In genomic region chr5:5626412-5626811, GRCh38 we compare ENCODE assay signal across 20 cellular contexts.
A peak's percentile ranks its signal among the peaks of the same experiment; 100 is the strongest.
DNase-seq lines count a peak whose midpoint lies in the region; ATAC-seq and TF ChIP-seq lines count a peak whose summit lies in the region.
"Had no signal": no experiment of that assay in that cellular context is flagged by ENCODE, and none has a peak within 500 bp of the region (broad histone marks: within the 10 kb centered on the region; RNA-seq: fewer than 3 reads in every experiment).

No MANE protein-coding gene starts in this region.

- 78% methylated on average over 1 of the region's 1 CpG for WGBS in right cardiac atrium

- DNase-seq in NCI-H345 (lab: John Stamatoyannopoulos, UW) = peak; percentile 6
- no peak for DNase-seq in NCI-H345 treated with DMSO at 0.1 percent for 48 hours (lab: John Stamatoyannopoulos, UW; ENCODE audit: unreplicated experiment)
- no peak for DNase-seq in Right ventricle myocardium superior
- no peak for DNase-seq in right cardiac atrium
- DNase-seq in left ventricle myocardium superior = no peak
- DNase-seq in left cardiac atrium = no peak
- peak in 1 of 2 donors; percentile 40 for DNase-seq in gastrocnemius medialis
- DNase-seq in stimulated activated naive CD8-positive, alpha-beta T cell treated with anti-CD3 and anti-CD28 coated beads, Interleukin-15, amount 100 ng/mL, for 72 hours = no peak
- DNase-seq: AML-193; Caco-2; Calu3; CD4-positive, alpha-beta T cell; CD8-positive, alpha-beta T cell; DMS79 treated with DMSO at 0.1 percent for 48 hours; GF-D8 had no signal

- H3K36me3 ChIP-seq in gastrocnemius medialis = no peaks in the 10 kb centered on the region

- no peaks in the 10 kb centered on the region for H3K4me1 Mint-ChIP-seq in stimulated activated naive CD8-positive, alpha-beta T cell treated with anti-CD3 and anti-CD28 coated beads, Interleukin-15, amount 100 ng/mL, for 72 hours
- H3K4me1 Mint-ChIP-seq: B cell had no signal

- intact Hi-C loops in Right ventricle myocardium superior (cut with DNase I) (no loop called here), right cardiac atrium (cut with DNase I) (no loop called here), left ventricle myocardium superior (cut with micrococcal nuclease) (no loop called here), left cardiac atrium (cut with DNase I) (no loop called here), gastrocnemius medialis (cut with DNase I; ENCODE audit: low total_unique reads) (no loop called here)

- TF ChIP-seq POLR2A in gastrocnemius medialis (IDR thresholded peaks at IDR 0.05) = no peak

- H3K27me3 Mint-ChIP-seq in stimulated activated naive CD8-positive, alpha-beta T cell treated with anti-CD3 and anti-CD28 coated beads, Interleukin-15, amount 100 ng/mL, for 72 hours = peaks cover 7% of the 10 kb centered on the region

- H3K4me3 ChIP-seq in right cardiac atrium (ENCODE audit: low read length) (no peak overlapping the region), gastrocnemius medialis (no peak overlapping the region)
- H3K4me3 ChIP-seq: A549; BLaER1 treated with 17β-estradiol and CSF1 and Interleukin-3, amounts not matched to agents 10 nM and 100 nM had no signal

- H3K9me3 Mint-ChIP-seq in stimulated activated naive CD8-positive, alpha-beta T cell treated with anti-CD3 and anti-CD28 coated beads, Interleukin-15, amount 100 ng/mL, for 72 hours = peaks cover 28 to 38% of the 10 kb centered on the region in 2 donors

- H3K27ac ChIP-seq in right cardiac atrium (ENCODE audit: low read length) (no peak overlapping the region), gastrocnemius medialis (peak overlapping the region in 3 of 4 donors; percentile 29 to 42 (median 35))
- H3K27ac ChIP-seq: 22Rv1; A549; BLaER1 treated with 17β-estradiol and CSF1 and Interleukin-3, amounts not matched to agents 10 nM and 100 nM; C4-2B had no signal

- H3K27ac Mint-ChIP-seq in stimulated activated naive CD8-positive, alpha-beta T cell treated with anti-CD3 and anti-CD28 coated beads, Interleukin-15, amount 100 ng/mL, for 72 hours = no peak overlapping the region
- H3K27ac Mint-ChIP-seq: B cell; CD4-positive, alpha-beta T cell; CD8-positive, alpha-beta T cell had no signal

- no peak overlapping the region for H3K4me3 Mint-ChIP-seq in stimulated activated naive CD8-positive, alpha-beta T cell treated with anti-CD3 and anti-CD28 coated beads, Interleukin-15, amount 100 ng/mL, for 72 hours
- H3K4me3 Mint-ChIP-seq: B cell; CD4-positive, alpha-beta T cell; CD8-positive, alpha-beta T cell had no signal

- H3K9me3 ChIP-seq in right cardiac atrium (ENCODE audit: control insufficient read depth, low read length) = peaks cover 5% of the 10 kb centered on the region
- peaks cover 0 to 7% (median 0%) of the 10 kb centered on the region in 3 donors for H3K9me3 ChIP-seq in gastrocnemius medialis

- H3K4me1 ChIP-seq in right cardiac atrium (ENCODE audit: control insufficient read depth, insufficient read depth, low read length) (no peaks in the 10 kb centered on the region), gastrocnemius medialis (no peaks in the 10 kb centered on the region)
- H3K4me1 ChIP-seq: A549, Caco-2 had no signal

- H3K27me3 ChIP-seq in right cardiac atrium (ENCODE audit: control insufficient read depth, insufficient read depth) (no peaks in the 10 kb centered on the region), gastrocnemius medialis (no peaks in the 10 kb centered on the region)
- H3K27me3 ChIP-seq: BLaER1 treated with 17β-estradiol and CSF1 and Interleukin-3, amounts not matched to agents 10 nM and 100 nM had no signal

- ATAC-seq in Right ventricle myocardium superior (ENCODE audit: poor library complexity) = peak; percentile 78
- no peak for ATAC-seq in right cardiac atrium
- peak; percentile 74 for ATAC-seq in left ventricle myocardium superior
- no peak for ATAC-seq in left cardiac atrium
- ATAC-seq in gastrocnemius medialis = peak in 1 of 2 donors; percentile 86
- ATAC-seq in stimulated activated naive CD8-positive, alpha-beta T cell treated with anti-CD3 and anti-CD28 coated beads, Interleukin-15, amount 100 ng/mL, for 72 hours = no peak
- ATAC-seq: A549; CD8-positive, alpha-beta T cell had no signal

- no peak for TF ChIP-seq CTCF in gastrocnemius medialis (IDR thresholded peaks at IDR 0.05 in 4 of 5, conservative IDR thresholded peaks at IDR 0.05 in 1 of 5)

- in situ Hi-C loops in gastrocnemius medialis (cut with MboI; ENCODE audit: low sequenced_read_pairs in 4 of 4) = no loop called here

Comparison
In these comparisons a context has a peak if more than half of its experiments do, and no peak if none do; other contexts are left out.
1. ATAC-seq: peak in Right ventricle myocardium superior (single experiment) and left ventricle myocardium superior (single experiment); none in right cardiac atrium (0 of 2), left cardiac atrium (0 of 2) and stimulated activated naive CD8-positive, alpha-beta T cell treated with anti-CD3 and anti-CD28 coated beads, Interleukin-15, amount 100 ng/mL, for 72 hours (single experiment).